In the genomic region with DNA sequence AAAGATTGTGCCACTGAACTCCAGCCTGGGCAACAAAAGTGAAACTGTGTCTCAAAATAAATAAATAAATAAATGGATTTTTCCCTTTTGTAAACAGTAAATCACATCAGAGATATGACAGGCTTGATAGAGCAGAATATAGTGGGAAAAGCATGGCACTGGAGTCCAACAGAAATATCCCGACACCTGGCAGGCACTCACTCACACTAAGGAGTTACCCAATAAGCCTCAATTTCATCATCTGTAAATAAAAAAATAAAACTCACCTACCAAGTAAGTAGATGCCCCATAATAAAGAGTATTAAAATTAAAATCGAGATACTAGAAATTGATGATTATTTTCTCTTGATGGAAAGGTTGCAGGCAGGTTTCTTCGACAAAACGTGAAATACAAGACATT, we compare ENCODE assay signal across 8 cellular contexts. TPM values are rescaled to one million over a fixed set of nuclear protein-coding genes. Genes with fewer than 3 reads are reported as not detected.
A peak's percentile ranks its signal among the peaks of the same experiment; 100 is the strongest.
DNase-seq lines count a peak whose midpoint lies in the region; ATAC-seq, FAIRE-seq and TF ChIP-seq lines count a peak whose summit lies in the region.

No MANE protein-coding gene starts in this region.

- peaks cover 50% of the 10 kb centered on the region for H3K79me2 ChIP-seq in GM23338 (replicated peaks; ENCODE audit: insufficient read depth)
- H3K79me2 ChIP-seq in PC-3 (ENCODE audit: low read length), result peaks cover 55% of the 10 kb centered on the region

- H3K27me3 Mint-ChIP-seq in GM23338 (ENCODE audit: insufficient read depth, low read depth, poor library complexity), result peaks cover 14% of the 10 kb centered on the region
- no peaks in the 10 kb centered on the region for H3K27me3 Mint-ChIP-seq in progenitor cell of endocrine pancreas

- peak overlapping the region; percentile 100; the same call in 1 of the 2 replicates for H3K9ac ChIP-seq in PC-3 (ENCODE audit: low read length)

- H3K4me1 ChIP-seq in GM23338 (ENCODE audit: insufficient read depth) (peaks cover 3% of the 10 kb centered on the region; the same call in 1 of the 2 replicates), PC-3 (ENCODE audit: insufficient read depth, low read length) (peaks cover 12% of the 10 kb centered on the region), esophagus muscularis mucosa (peaks cover 15 to 42% (median 31%) of the 10 kb centered on the region in 4 donors), small intestine (ENCODE audit: control insufficient read depth in 2 of 2, insufficient read depth in 1 of 2, low read depth in 1 of 2, low read length in 1 of 2) (peaks cover 0 to 5% of the 10 kb centered on the region in 2 donors)

- H3K9me2 ChIP-seq in GM23338 (ENCODE audit: insufficient read depth), result no peaks in the 10 kb centered on the region
- no peaks in the 10 kb centered on the region for H3K9me2 ChIP-seq in PC-3 (replicated peaks; ENCODE audit: low read length)

- no peak for TF ChIP-seq CTCF in GM23338 (conservative IDR thresholded peaks at IDR 0.05; ENCODE audit: low read depth in 2 of 2)
- no peak for TF ChIP-seq CTCF in PC-3 (conservative IDR thresholded peaks at IDR 0.05; ENCODE audit: low read depth, low read length)
- TF ChIP-seq CTCF in esophagus muscularis mucosa (IDR thresholded peaks at IDR 0.05), result no peak
- no peak for TF ChIP-seq CTCF in progenitor cell of endocrine pancreas (IDR thresholded peaks at IDR 0.05; ENCODE audit: unreplicated experiment)

- H3K4me3 ChIP-seq in GM23338 (peak overlapping the region; percentile 92), PC-3 (ENCODE audit: low read length) (peak overlapping the region; percentile 77), esophagus muscularis mucosa (peak overlapping the region; percentile 96 to 100 (median 99)), small intestine (ENCODE audit: low read depth in 1 of 2, low read length in 2 of 2) (no peak overlapping the region)

- no TSS peak for BruUV-seq in PC-3 (replicated peaks; lab: Mats Ljungman, UMichigan)

- H3K9me3 ChIP-seq in PC-3 (ENCODE audit: low read length), result no peaks in the 10 kb centered on the region
- no peaks in the 10 kb centered on the region for H3K9me3 ChIP-seq in esophagus muscularis mucosa
- no peaks in the 10 kb centered on the region for H3K9me3 ChIP-seq in small intestine (ENCODE audit: control insufficient read depth, low read depth)

- no peak overlapping the region for H2AFZ ChIP-seq in GM23338
- no peak overlapping the region for H2AFZ ChIP-seq in PC-3 (ENCODE audit: low read length)

- H3F3A ChIP-seq in GM23338 (replicated peaks; ENCODE audit: low read depth) (no peaks in the 10 kb centered on the region), PC-3 (ENCODE audit: low read length, unreplicated experiment) (no peaks in the 10 kb centered on the region)

- no peak overlapping the region for H3K27ac Mint-ChIP-seq in GM23338
- H3K27ac Mint-ChIP-seq in progenitor cell of endocrine pancreas, result no peak overlapping the region

- 82% methylated on average over 4 of the region's 4 CpGs for WGBS in esophagus muscularis mucosa
- WGBS in small intestine, 3 donors, result 84% methylated on average over 4 of the region's 4 CpGs

- H4K20me1 ChIP-seq in GM23338 (replicated peaks; ENCODE audit: insufficient read depth), result 0 out of 2 replicates have a peak, but pooled peaks cover 3% of the 10 kb centered on the region
- H4K20me1 ChIP-seq in PC-3 (ENCODE audit: low read length), result no peaks in the 10 kb centered on the region

- no peak for DNase-seq in GM23338 (ENCODE audit: low spot score)
- DNase-seq in PC-3, result no peak
- no peak for DNase-seq in esophagus muscularis mucosa (ENCODE audit: extremely low spot score)
- DNase-seq in progenitor cell of endocrine pancreas (ENCODE audit: low spot score, unreplicated experiment), result no peak
- no peak for DNase-seq in amniotic stem cell (lab: John Stamatoyannopoulos, UW)
- no peak for DNase-seq in small intestine

- ATAC-seq in GM23338 (no peak), PC-3 (no peak), GM21447 (IDR thresholded peaks at IDR 0.05; ENCODE audit: unreplicated experiment) (no peak), GM19397 (IDR thresholded peaks at IDR 0.05; ENCODE audit: unreplicated experiment) (no peak)

- peak overlapping the region; percentile 91; the same call in 2 of the 3 replicates for H3K4me3 Mint-ChIP-seq in GM23338
- H3K4me3 Mint-ChIP-seq in progenitor cell of endocrine pancreas (ENCODE audit: low read depth), result peak overlapping the region; percentile 56

- H3K27ac ChIP-seq in GM23338 (ENCODE audit: low read depth) (no peak overlapping the region), PC-3 (ENCODE audit: low read length) (no peak overlapping the region), esophagus muscularis mucosa (replicated peaks in 1 of 4) (peak overlapping the region; percentile 99 to 100 (median 100)), small intestine (ENCODE audit: low read depth in 1 of 2, low read length in 1 of 2) (no peak overlapping the region)

- H3K4me2 ChIP-seq in GM23338, result peak overlapping the region; percentile 93
- peak overlapping the region; percentile 92 for H3K4me2 ChIP-seq in PC-3 (ENCODE audit: low read length)

- no peak for TF ChIP-seq POLR2A in esophagus muscularis mucosa (IDR thresholded peaks at IDR 0.05; ENCODE audit: low read depth)

- no peak for FAIRE-seq in small intestine (lab: Jason Lieb, UNC)

- H3K27me3 ChIP-seq in GM23338 (ENCODE audit: insufficient read depth) (no peaks in the 10 kb centered on the region), PC-3 (ENCODE audit: low read length) (no peaks in the 10 kb centered on the region), esophagus muscularis mucosa (no peaks in the 10 kb centered on the region), small intestine (ENCODE audit: control insufficient read depth in 2 of 2, insufficient read depth in 2 of 2, low read length in 2 of 2) (no peaks in the 10 kb centered on the region)

- H3K4me1 Mint-ChIP-seq in GM23338 (peaks cover 10% of the 10 kb centered on the region), progenitor cell of endocrine pancreas (ENCODE audit: low read depth) (peaks cover 34% of the 10 kb centered on the region)

- H3K9me3 Mint-ChIP-seq in GM23338 (no peaks in the 10 kb centered on the region), progenitor cell of endocrine pancreas (ENCODE audit: low read depth) (no peaks in the 10 kb centered on the region)

- H3K36me3 ChIP-seq in GM23338 (ENCODE audit: insufficient read depth) (no peaks in the 10 kb centered on the region), PC-3 (ENCODE audit: low read depth, low read length) (no peaks in the 10 kb centered on the region), esophagus muscularis mucosa (peaks cover 0 to 21% (median 10%) of the 10 kb centered on the region in 4 donors), small intestine (ENCODE audit: control insufficient read depth in 2 of 2, insufficient read depth in 2 of 2, low read length in 2 of 2) (peaks cover 0 to 3% of the 10 kb centered on the region in 2 donors)

- H3K36me3 Mint-ChIP-seq in GM23338 (ENCODE audit: low read depth), result peaks cover 17% of the 10 kb centered on the region
- peaks cover 3% of the 10 kb centered on the region for H3K36me3 Mint-ChIP-seq in progenitor cell of endocrine pancreas (ENCODE audit: insufficient read depth)

- POLR2A ChIA-PET in PC-3 (lab: Charles Lee; ENCODE audit: unreplicated experiment), result no interaction called here

- CTCF ChIA-PET in PC-3 (lab: Charles Lee), result no interaction called here

- intact Hi-C loops in PC-3 (cut with micrococcal nuclease) (loop anchor here (2.0 kb wide), 1 partner anchor 31 kb away; no protein-coding TSS in a partner anchor), esophagus muscularis mucosa (cut with DNase I) (loop anchor here (5.0 kb wide), 2 partner anchors 46 to 126 kb away; no protein-coding TSS in a partner anchor)

- TF ChIP-seq EP300 in esophagus muscularis mucosa (IDR thresholded peaks at IDR 0.05), result no peak

TF ChIP-seq in GM23338, 12 proteins besides CTCF, POLR2A, EP300 and RAD21 (continues in another document):
- TF ChIP-seq EZH2phosphoT487 (IDR thresholded peaks at IDR 0.05; ENCODE audit: unreplicated experiment) (no peak), EZH2 (IDR thresholded peaks at IDR 0.05; ENCODE audit: low read depth, unreplicated experiment) (no peak), CREB1 (CRISPR knock-in tag; IDR thresholded peaks at IDR 0.05; ENCODE audit: low read depth) (no peak), NANOG (IDR thresholded peaks at IDR 0.05; ENCODE audit: borderline replicate concordance) (no peak)
- TF ChIP-seq, protein P1, sequence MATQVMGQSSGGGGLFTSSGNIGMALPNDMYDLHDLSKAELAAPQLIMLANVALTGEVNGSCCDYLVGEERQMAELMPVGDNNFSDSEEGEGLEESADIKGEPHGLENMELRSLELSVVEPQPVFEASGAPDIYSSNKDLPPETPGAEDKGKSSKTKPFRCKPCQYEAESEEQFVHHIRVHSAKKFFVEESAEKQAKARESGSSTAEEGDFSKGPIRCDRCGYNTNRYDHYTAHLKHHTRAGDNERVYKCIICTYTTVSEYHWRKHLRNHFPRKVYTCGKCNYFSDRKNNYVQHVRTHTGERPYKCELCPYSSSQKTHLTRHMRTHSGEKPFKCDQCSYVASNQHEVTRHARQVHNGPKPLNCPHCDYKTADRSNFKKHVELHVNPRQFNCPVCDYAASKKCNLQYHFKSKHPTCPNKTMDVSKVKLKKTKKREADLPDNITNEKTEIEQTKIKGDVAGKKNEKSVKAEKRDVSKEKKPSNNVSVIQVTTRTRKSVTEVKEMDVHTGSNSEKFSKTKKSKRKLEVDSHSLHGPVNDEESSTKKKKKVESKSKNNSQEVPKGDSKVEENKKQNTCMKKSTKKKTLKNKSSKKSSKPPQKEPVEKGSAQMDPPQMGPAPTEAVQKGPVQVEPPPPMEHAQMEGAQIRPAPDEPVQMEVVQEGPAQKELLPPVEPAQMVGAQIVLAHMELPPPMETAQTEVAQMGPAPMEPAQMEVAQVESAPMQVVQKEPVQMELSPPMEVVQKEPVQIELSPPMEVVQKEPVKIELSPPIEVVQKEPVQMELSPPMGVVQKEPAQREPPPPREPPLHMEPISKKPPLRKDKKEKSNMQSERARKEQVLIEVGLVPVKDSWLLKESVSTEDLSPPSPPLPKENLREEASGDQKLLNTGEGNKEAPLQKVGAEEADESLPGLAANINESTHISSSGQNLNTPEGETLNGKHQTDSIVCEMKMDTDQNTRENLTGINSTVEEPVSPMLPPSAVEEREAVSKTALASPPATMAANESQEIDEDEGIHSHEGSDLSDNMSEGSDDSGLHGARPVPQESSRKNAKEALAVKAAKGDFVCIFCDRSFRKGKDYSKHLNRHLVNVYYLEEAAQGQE (IDR thresholded peaks at IDR 0.05; ENCODE audit: unreplicated experiment), result no peak

RNA-seq across cellular contexts. Expression of a gene that starts 1.7 kb away (rescaled TPM):
- 24.5 and 26.1 TPM in 2 replicates for total RNA-seq in GM23338 (2014; rRNA removed; shearing (Covaris generic))
- polyA plus RNA-seq in GM23338 (2016; fragmentation: Nextera tagmentation; extraction: Ambion mirVana) (17.4 and 20.4 TPM in 2 replicates), small intestine (10 to 100 TPM; 11.6 to 12.0 (median 11.9) TPM)
- total RNA-seq in PC-3 (2014; rRNA removed) (7.9 and 12.8 TPM in 2 replicates), esophagus muscularis mucosa (10 to 100 TPM; 27.8 to 29.5 (median 28.4) TPM), progenitor cell of endocrine pancreas (40.8 and 41.0 TPM in 2 replicates)

RNA-seq across cellular contexts. Expression of a gene that starts 48.9 kb away (rescaled TPM):
- total RNA-seq in GM23338 (2014; rRNA removed; shearing (Covaris generic)), result 74.6 and 84.8 TPM in 2 replicates
- 85.3 and 94.9 TPM in 2 replicates for polyA plus RNA-seq in GM23338 (2016; fragmentation: Nextera tagmentation; extraction: Ambion mirVana)
- total RNA-seq in PC-3 (2014; rRNA removed), result 46.3 and 47.3 TPM in 2 replicates
- 10 to 100 TPM; 63.9 to 96.8 (median 82.0) TPM for total RNA-seq in esophagus muscularis mucosa
- total RNA-seq in progenitor cell of endocrine pancreas, result 57.9 and 58.2 TPM in 2 replicates
- polyA plus RNA-seq in small intestine, result 10 to 100 TPM; 55.8 to 79.2 (median 56.2) TPM

Comparison
In these comparisons a context has a peak if more than half of its experiments do, and no peak if none do; other contexts are left out.
1. H3K27ac ChIP-seq: peak in esophagus muscularis mucosa (4 of 4); none in GM23338 (single experiment), PC-3 (single experiment) and small intestine (0 of 2).
2. H3K4me3 ChIP-seq: peak in GM23338 (single experiment), PC-3 (single experiment) and esophagus muscularis mucosa (4 of 4); none in small intestine (0 of 2).